In genomic region chr9:75855509-75855908, GRCh38 we compare ENCODE assay signal across 9 cellular contexts. TPM values are rescaled to one million over a fixed set of nuclear protein-coding genes. Genes with fewer than 3 reads are reported as not detected.
DNase-seq lines count a peak whose midpoint lies in the region; ATAC-seq and TF ChIP-seq lines count a peak whose summit lies in the region.
"Had no signal": no experiment of that assay in that cellular context is flagged by ENCODE, and none has a peak within 500 bp of the region (broad histone marks: within the 10 kb centered on the region; RNA-seq: fewer than 3 reads in every experiment).

No MANE protein-coding gene starts in this region.

- H3K9me3 Mint-ChIP-seq in glutamatergic neuron (ENCODE audit: unreplicated experiment) = no peaks in the 10 kb centered on the region
- peaks cover 3% of the 10 kb centered on the region for H3K9me3 Mint-ChIP-seq in activated T-cell treated with anti-CD3 and anti-CD28 coated beads, Interleukin-2, amount 50 U/mL, for 24 hours
- H3K9me3 Mint-ChIP-seq: T-helper 1 cell treated with Interleukin-12 subunit alpha and Interleukin-12 subunit beta and Interleukin-4 antibody, amounts not matched to agents 30 μg/mL and 1 μg/mL, for 36 hours had no signal

- H3K4me1 ChIP-seq in sigmoid colon = no peaks in the 10 kb centered on the region

- in situ Hi-C loops in ACHN (cut with HindIII; ENCODE audit: low pct_ligation_motif_present, low pct_unique_long_range_greater_than_20kb, low sequenced_read_pairs) = no loop called here

- H3K4me1 Mint-ChIP-seq in glutamatergic neuron (ENCODE audit: low read depth, unreplicated experiment) = no peaks in the 10 kb centered on the region
- peaks cover 2% of the 10 kb centered on the region for H3K4me1 Mint-ChIP-seq in activated T-cell treated with anti-CD3 and anti-CD28 coated beads, Interleukin-2, amount 50 U/mL, for 24 hours (ENCODE audit: low read depth)

- no peak overlapping the region for H3K27ac Mint-ChIP-seq in glutamatergic neuron (ENCODE audit: unreplicated experiment)
- no peak overlapping the region for H3K27ac Mint-ChIP-seq in activated T-cell treated with anti-CD3 and anti-CD28 coated beads, Interleukin-2, amount 50 U/mL, for 24 hours
- H3K27ac Mint-ChIP-seq: T-helper 1 cell treated with Interleukin-12 subunit alpha and Interleukin-12 subunit beta and Interleukin-4 antibody, amounts not matched to agents 30 μg/mL and 1 μg/mL, for 36 hours had no signal

- WGBS in sigmoid colon, 2 donors = 21 to 45% methylated on average over 5 of the region's 5 CpGs

- no peaks in the 10 kb centered on the region for H3K36me3 ChIP-seq in H7 (replicated peaks; ENCODE audit: control insufficient read depth, insufficient read depth, low read length)
- H3K36me3 ChIP-seq in sigmoid colon = no peaks in the 10 kb centered on the region

- TF ChIP-seq CTCF in glutamatergic neuron (IDR thresholded peaks at IDR 0.05; ENCODE audit: partially characterized antibody, unreplicated experiment) (no peak), sigmoid colon (IDR thresholded peaks at IDR 0.05) (no peak)

- no peak overlapping the region for H3K4me3 Mint-ChIP-seq in glutamatergic neuron (ENCODE audit: unreplicated experiment)
- H3K4me3 Mint-ChIP-seq in activated T-cell treated with anti-CD3 and anti-CD28 coated beads, Interleukin-2, amount 50 U/mL, for 24 hours = no peak overlapping the region
- H3K4me3 Mint-ChIP-seq: T-helper 1 cell treated with Interleukin-12 subunit alpha and Interleukin-12 subunit beta and Interleukin-4 antibody, amounts not matched to agents 30 μg/mL and 1 μg/mL, for 36 hours had no signal

- H3K27ac ChIP-seq in sigmoid colon = no peak overlapping the region

- TF ChIP-seq POLR2A in sigmoid colon (IDR thresholded peaks at IDR 0.05) = no peak

- TF ChIP-seq EP300 in sigmoid colon (IDR thresholded peaks at IDR 0.05) = no peak

- no peak for ATAC-seq in GM18498 (IDR thresholded peaks at IDR 0.05; ENCODE audit: unreplicated experiment)

- DNase-seq in ACHN (peak; percentile 5), H7 (peak; percentile 30), SW480 (ENCODE audit: low spot score) (peak; percentile 39), inferior parietal cortex (ENCODE audit: extremely low spot score) (peak; percentile 31), glutamatergic neuron (no peak), sigmoid colon (no peak)
- DNase-seq in activated T-cell treated with anti-CD3 and anti-CD28 coated beads, Interleukin-2, amount 50 U/mL, for 24 hours = no peak

- H3K27me3 Mint-ChIP-seq in glutamatergic neuron (ENCODE audit: unreplicated experiment) = no peaks in the 10 kb centered on the region
- no peaks in the 10 kb centered on the region for H3K27me3 Mint-ChIP-seq in activated T-cell treated with anti-CD3 and anti-CD28 coated beads, Interleukin-2, amount 50 U/mL, for 24 hours

- H3K4me3 ChIP-seq in H7 (ENCODE audit: insufficient read depth, low read depth, low read length) (no peak overlapping the region), sigmoid colon (no peak overlapping the region)

- no peaks in the 10 kb centered on the region for H3K27me3 ChIP-seq in H7 (ENCODE audit: control insufficient read depth, insufficient read depth, low read length)
- H3K27me3 ChIP-seq in sigmoid colon = no peaks in the 10 kb centered on the region

- intact Hi-C loops in sigmoid colon (cut with DNase I) = no loop called here

- H3K36me3 Mint-ChIP-seq in glutamatergic neuron (ENCODE audit: unreplicated experiment) = no peaks in the 10 kb centered on the region
- H3K36me3 Mint-ChIP-seq in activated T-cell treated with anti-CD3 and anti-CD28 coated beads, Interleukin-2, amount 50 U/mL, for 24 hours (ENCODE audit: low read depth) = no peaks in the 10 kb centered on the region

- H3K9me3 ChIP-seq in sigmoid colon = no peaks in the 10 kb centered on the region

RNA-seq across cellular contexts. Expression of gene PCSK5, which starts 35.0 kb away (rescaled TPM):
- total RNA-seq in H7 (2014; rRNA removed; shearing (Covaris generic)) = 10.1 and 12.6 TPM in 2 replicates
- 9.6 TPM for total RNA-seq in glutamatergic neuron (ENCODE audit: unreplicated experiment)
- total RNA-seq in sigmoid colon = 10 to 100 TPM in 2 of 4 donors, 1 to 10 TPM in 2; 8.1 to 23.5 (median 11.3) TPM
- 1 to 10 TPM; 2.4 to 9.5 (median 2.8) TPM for polyA plus RNA-seq in sigmoid colon

Comparison
In these comparisons a context has a peak if more than half of its experiments do, and no peak if none do; other contexts are left out.
1. DNase-seq: peak in ACHN (single experiment), H7 (single experiment), SW480 (single experiment) and inferior parietal cortex (single experiment); none in glutamatergic neuron (single experiment), sigmoid colon (single experiment) and activated T-cell treated with anti-CD3 and anti-CD28 coated beads, Interleukin-2, amount 50 U/mL, for 24 hours (single experiment).